Comparison of ENCODE assay signal across 9 cellular contexts in the genomic region with DNA sequence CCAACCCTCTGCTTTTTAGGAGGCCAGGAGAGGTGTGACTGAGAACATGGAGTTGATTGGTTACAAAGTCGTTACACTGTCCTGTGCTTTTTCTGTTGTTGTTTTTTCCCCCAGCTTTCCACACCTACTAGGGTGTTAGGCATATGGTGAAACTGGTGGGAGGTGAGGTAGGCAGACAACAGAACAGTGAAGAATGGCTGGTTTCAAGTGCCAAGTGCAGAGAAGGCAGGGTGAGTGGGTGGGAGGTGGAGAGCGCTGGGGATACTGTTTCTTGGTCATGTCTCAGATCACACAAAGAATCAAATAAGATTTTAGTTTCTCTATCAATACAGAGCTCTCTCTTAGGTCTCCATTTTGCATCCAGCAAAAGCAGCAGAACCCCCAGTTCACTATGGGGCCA. TPM values are rescaled to one million over a fixed set of nuclear protein-coding genes. Genes with fewer than 3 reads are reported as not detected.
A peak's percentile ranks its signal among the peaks of the same experiment; 100 is the strongest.
DNase-seq lines count a peak whose midpoint lies in the region; ATAC-seq and TF ChIP-seq lines count a peak whose summit lies in the region.
"Had no signal": no experiment of that assay in that cellular context is flagged by ENCODE, and none has a peak within 500 bp of the region (broad histone marks: within the 10 kb centered on the region; RNA-seq: fewer than 3 reads in every experiment).

No MANE protein-coding gene starts in this region.

- POLR2A ChIA-PET in AG04450 (lab: Yijun Ruan, JAX), result interaction anchor here (1.3 to 1.8 kb wide), 3 partner anchors 9 to 173 kb away, joined by 3 to 4 read pairs (median 3); no protein-coding TSS in a partner anchor

- H3K36me3 Mint-ChIP-seq in endodermal cell (ENCODE audit: low read depth), result no peaks in the 10 kb centered on the region

- DNase-seq in AG04450 (ENCODE audit: low read depth, low spot score) (no peak), endodermal cell (peak; percentile 43), KG1 (lab: John Stamatoyannopoulos, UW) (no peak), NCI-H2107 treated with DMSO at 0.1 percent for 48 hours (lab: John Stamatoyannopoulos, UW; ENCODE audit: unreplicated experiment) (no peak)
- DNase-seq in activated CD4-positive, alpha-beta T cell treated with anti-CD3 and anti-CD28 coated beads for 48 hours, result peak; percentile 67
- DNase-seq in activated CD4-positive, CD25-positive, alpha-beta regulatory T cell treated with anti-CD3 and anti-CD28 coated beads, Interleukin-2, amount 50 U/mL, for 72 hours, result no peak

- no peak overlapping the region for H3K4me3 ChIP-seq in AG04450 (ENCODE audit: low read depth, low read length)
- no peak overlapping the region for H3K4me3 ChIP-seq in endodermal cell (ENCODE audit: low read length)
- no peak overlapping the region for H3K4me3 ChIP-seq in skeletal muscle satellite cell (ENCODE audit: low read length)

- no peak overlapping the region for H3K9ac ChIP-seq in endodermal cell (ENCODE audit: extremely low read depth, low read length, poor library complexity, severe bottlenecking)
- peak overlapping the region; percentile 85 for H3K9ac ChIP-seq in skeletal muscle satellite cell (ENCODE audit: low read depth, low read length)
- H3K9ac ChIP-seq: KMS-11 had no signal

- H3K27me3 Mint-ChIP-seq in endodermal cell (ENCODE audit: insufficient read depth), result peaks cover 1% of the 10 kb centered on the region

- WGBS in endodermal cell (ENCODE audit: insufficient coverage in 1 of 2, insufficient read length in 1 of 2), 2 experiments, result 44% methylated on average over 1 of the region's 2 CpGs; no CpG with 5 or more reads in 1 of the 2 experiments

- CTCF ChIA-PET in AG04450 (lab: Charles Lee), result interaction anchor here (1.0 to 1.1 kb wide), 3 partner anchors 112 to 209 kb away, joined by 3 to 4 read pairs (median 3); a partner anchor contains a TSS

- no peak for ATAC-seq in HG03354 (IDR thresholded peaks at IDR 0.05; ENCODE audit: poor library complexity, severe bottlenecking, unreplicated experiment)

- H3K9me3 Mint-ChIP-seq in endodermal cell, result no peaks in the 10 kb centered on the region

- H3K4me2 ChIP-seq in skeletal muscle satellite cell (ENCODE audit: low read length), result peak overlapping the region; percentile 90
- H3K4me2 ChIP-seq: KMS-11 had no signal

- no peak overlapping the region for H3K4me3 Mint-ChIP-seq in endodermal cell

- H3K9me3 ChIP-seq in AG04450 (ENCODE audit: control insufficient read depth, insufficient read depth, low read length), result no peaks in the 10 kb centered on the region
- H3K9me3 ChIP-seq in endodermal cell (ENCODE audit: control insufficient read depth, low read length), result no peaks in the 10 kb centered on the region
- H3K9me3 ChIP-seq in skeletal muscle satellite cell (replicated peaks; ENCODE audit: low read length), result no peaks in the 10 kb centered on the region

- H3K27me3 ChIP-seq in AG04450 (ENCODE audit: control insufficient read depth, insufficient read depth, low read length) (no peaks in the 10 kb centered on the region), endodermal cell (ENCODE audit: control insufficient read depth, insufficient read depth, low read length, poor library complexity, severe bottlenecking) (no peaks in the 10 kb centered on the region), skeletal muscle satellite cell (ENCODE audit: control insufficient read depth, insufficient read depth, low read length) (no peaks in the 10 kb centered on the region)

- H3K27ac ChIP-seq in AG04450 (ENCODE audit: low read depth, low read length), result peak overlapping the region; percentile 55
- no peak overlapping the region for H3K27ac ChIP-seq in endodermal cell (ENCODE audit: low read depth, low read length)
- H3K27ac ChIP-seq: KMS-11 had no signal

- H3K27ac Mint-ChIP-seq in endodermal cell, result no peak overlapping the region

- H3K36me3 ChIP-seq in endodermal cell (ENCODE audit: control insufficient read depth, insufficient read depth, low read length) (no peaks in the 10 kb centered on the region), skeletal muscle satellite cell (ENCODE audit: insufficient read depth, low read length) (no peaks in the 10 kb centered on the region)

- peaks cover 14% of the 10 kb centered on the region for H3K4me1 ChIP-seq in endodermal cell (ENCODE audit: control insufficient read depth, insufficient read depth, low read length)
- peaks cover 35% of the 10 kb centered on the region for H3K4me1 ChIP-seq in skeletal muscle satellite cell (ENCODE audit: control insufficient read depth, insufficient read depth, low read length)

- peaks cover 26% of the 10 kb centered on the region for H3K4me1 Mint-ChIP-seq in endodermal cell

- no peak for TF ChIP-seq CTCF in AG04450 (IDR thresholded peaks at IDR 0.05; ENCODE audit: low read depth, low read length)
- TF ChIP-seq CTCF in endodermal cell (conservative IDR thresholded peaks at IDR 0.05), result no peak

RNA-seq across cellular contexts. Expression of a gene that starts 2.2 kb away (rescaled TPM):
- polyA plus RNA-seq in AG04450 (2011; rRNA removed), result 211 and 275 TPM in 2 replicates
- polyA minus RNA-seq in AG04450 (2011; rRNA and poly(A)+ RNA removed), result 750 and 947 TPM in 2 replicates
- 100 to 1,000 TPM; 309 to 319 TPM for total RNA-seq in endodermal cell
- 190 TPM for polyA plus RNA-seq in endodermal cell (2013, experiment 1 of 2)
- polyA plus RNA-seq in endodermal cell (2013, experiment 2 of 2), result 174 TPM
- total RNA-seq in skeletal muscle satellite cell (2012; rRNA removed), result 222 and 249 TPM in 2 replicates

RNA-seq across cellular contexts. Expression of a gene that starts 45.7 kb away (rescaled TPM):
- polyA plus RNA-seq in AG04450 (2011; rRNA removed), result 21.6 and 27.3 TPM in 2 replicates
- polyA minus RNA-seq in AG04450 (2011; rRNA and poly(A)+ RNA removed), result 26.6 and 27.5 TPM in 2 replicates
- 10 to 100 TPM; 14.7 to 16.6 TPM for total RNA-seq in endodermal cell
- polyA plus RNA-seq in endodermal cell (2013, experiment 1 of 2), result 15.9 TPM
- 17.1 TPM for polyA plus RNA-seq in endodermal cell (2013, experiment 2 of 2)
- total RNA-seq in skeletal muscle satellite cell (2012; rRNA removed), result 29.7 and 32.2 TPM in 2 replicates

Comparison
In these comparisons a context has a peak if more than half of its experiments do, and no peak if none do; other contexts are left out.
1. DNase-seq: peak in activated CD4-positive, alpha-beta T cell treated with anti-CD3 and anti-CD28 coated beads for 48 hours (single experiment) and endodermal cell (single experiment); none in AG04450 (single experiment), KG1 (single experiment), NCI-H2107 treated with DMSO at 0.1 percent for 48 hours (single experiment) and activated CD4-positive, CD25-positive, alpha-beta regulatory T cell treated with anti-CD3 and anti-CD28 coated beads, Interleukin-2, amount 50 U/mL, for 72 hours (single experiment).